In genomic region chr11:130674686-130675085, GRCh38 we compare ENCODE assay signal across 13 cellular contexts.
DNase-seq lines count a peak whose midpoint lies in the region; TF ChIP-seq lines count a peak whose summit lies in the region.
"Had no signal": no experiment of that assay in that cellular context is flagged by ENCODE, and none has a peak within 500 bp of the region (broad histone marks: within the 10 kb centered on the region; RNA-seq: fewer than 3 reads in every experiment).

No MANE protein-coding gene starts in this region.

- no peak overlapping the region for H4K8ac ChIP-seq in mesenchymal stem cell (ENCODE audit: low read length)

- H2AFZ ChIP-seq in mesenchymal stem cell (ENCODE audit: low read depth, low read length) = no peak overlapping the region

- intact Hi-C loops in stomach (cut with DNase I; ENCODE audit: low total_unique reads) = no loop called here

- H2BK12ac ChIP-seq in mesenchymal stem cell (ENCODE audit: low read length in 2 of 2) = no peak overlapping the region

- TF ChIP-seq CTCF in cardiac fibroblast (IDR thresholded peaks at IDR 0.05; ENCODE audit: low read depth, low read length) (no peak), stomach (IDR thresholded peaks at IDR 0.05) (no peak)

- H3K9ac ChIP-seq in mesenchymal stem cell (ENCODE audit: low read length) = peak overlapping the region; percentile 78
- H3K9ac ChIP-seq: KMS-11 had no signal

- H3K4ac ChIP-seq in mesenchymal stem cell (ENCODE audit: low read depth in 1 of 2, low read length in 2 of 2) = no peak overlapping the region

- H3K4me3 ChIP-seq in cardiac fibroblast (replicated peaks in 1 of 2; ENCODE audit: low read depth in 2 of 2, low read length in 2 of 2) = no peak overlapping the region
- H3K4me3 ChIP-seq in mesenchymal stem cell (ENCODE audit: insufficient read depth in 1 of 2, low read depth in 1 of 2, low read length in 2 of 2) = no peak overlapping the region
- H3K4me3 ChIP-seq in stomach = no peak overlapping the region

- H3K9me3 ChIP-seq in mesenchymal stem cell (ENCODE audit: control insufficient read depth, low read length) = peaks cover 27% of the 10 kb centered on the region
- peaks cover 0 to 16% (median 10%) of the 10 kb centered on the region in 4 donors for H3K9me3 ChIP-seq in stomach

- no peak overlapping the region for H2BK15ac ChIP-seq in mesenchymal stem cell (ENCODE audit: low read depth, poor library complexity, severe bottlenecking)

- H3K36me3 ChIP-seq in mesenchymal stem cell (ENCODE audit: control insufficient read depth in 1 of 2, insufficient read depth in 2 of 2, low read depth in 1 of 2, low read length in 2 of 2) (no peaks in the 10 kb centered on the region), stomach (no peaks in the 10 kb centered on the region)

- no peak overlapping the region for H4K91ac ChIP-seq in mesenchymal stem cell (ENCODE audit: low read length)

- no peak overlapping the region for H3K14ac ChIP-seq in mesenchymal stem cell (ENCODE audit: low read length in 2 of 2)

- no peak for TF ChIP-seq EP300 in stomach (IDR thresholded peaks at IDR 0.05)

- WGBS in mesenchymal stem cell = 72% methylated on average over 4 of the region's 5 CpGs
- 76 to 88% (median 85%) methylated on average over 5 of the region's 5 CpGs for WGBS in stomach, 5 donors

- H3K79me1 ChIP-seq in mesenchymal stem cell (replicated peaks; ENCODE audit: low read length, poor library complexity, severe bottlenecking) = no peaks in the 10 kb centered on the region

- H2BK5ac ChIP-seq in mesenchymal stem cell (ENCODE audit: low read depth, low read length, poor library complexity, severe bottlenecking) = no peak overlapping the region

- H2AK5ac ChIP-seq in mesenchymal stem cell (ENCODE audit: low read length, severe bottlenecking) = no peak overlapping the region

- H3K4me1 ChIP-seq in mesenchymal stem cell (ENCODE audit: control insufficient read depth, insufficient read depth, low read depth, low read length) = peaks cover 28% of the 10 kb centered on the region
- H3K4me1 ChIP-seq in stomach = peaks cover 0 to 38% (median 19%) of the 10 kb centered on the region in 4 donors

- H3K23ac ChIP-seq in mesenchymal stem cell (ENCODE audit: low read length in 2 of 2) = no peak overlapping the region

- H3K4me2 ChIP-seq in mesenchymal stem cell (ENCODE audit: low read length, poor library complexity, severe bottlenecking) = no peak overlapping the region
- H3K4me2 ChIP-seq: KMS-11 had no signal

- no peak for TF ChIP-seq POLR2A in stomach (IDR thresholded peaks at IDR 0.05)

- peak; percentile 27 for DNase-seq in EL
- DNase-seq in cardiac fibroblast (ENCODE audit: low read depth in 2 of 2) = peak; percentile 46 to 48
- peak; percentile 59 for DNase-seq in mesenchymal stem cell
- no peak for DNase-seq in stomach
- no peak for DNase-seq in germinal center (ENCODE audit: low spot score)
- no peak for DNase-seq in activated gamma-delta T cell (lab: John Stamatoyannopoulos, UW)
- no peak for DNase-seq in NCI-H526 (lab: John Stamatoyannopoulos, UW)
- no peak for DNase-seq in RPMI8226
- DNase-seq: activated CD8-positive, alpha-beta memory T cell treated with anti-CD3 and anti-CD28 coated beads, Interleukin-2, amount 10 ng/mL, durations not matched to agents 7 days and 5 days; cortex of kidney; NCI-H1694 had no signal

- H3K18ac ChIP-seq in mesenchymal stem cell (ENCODE audit: low read depth in 1 of 2, low read length in 2 of 2) = no peak overlapping the region

- no peak overlapping the region for H2BK120ac ChIP-seq in mesenchymal stem cell (ENCODE audit: low read depth, low read length)

- H3K27ac ChIP-seq in mesenchymal stem cell (ENCODE audit: low read length, poor library complexity, severe bottlenecking) = peak overlapping the region; percentile 2
- H3K27ac ChIP-seq in stomach = peak overlapping the region in 4 of 5 donors; percentile 29 to 65 (median 46)
- H3K27ac ChIP-seq: C4-2B, KMS-11 had no signal

- H3K27me3 ChIP-seq in mesenchymal stem cell (ENCODE audit: control insufficient read depth in 1 of 2, insufficient read depth in 1 of 2, low read length in 2 of 2) (no peaks in the 10 kb centered on the region), stomach (no peaks in the 10 kb centered on the region)

Comparison
In these comparisons a context has a peak if more than half of its experiments do, and no peak if none do; other contexts are left out.
1. DNase-seq: peak in EL (single experiment), cardiac fibroblast (2 of 2) and mesenchymal stem cell (single experiment); none in stomach (single experiment), germinal center (single experiment), activated gamma-delta T cell (single experiment), NCI-H526 (0 of 2) and RPMI8226 (single experiment).